In the genomic region with DNA sequence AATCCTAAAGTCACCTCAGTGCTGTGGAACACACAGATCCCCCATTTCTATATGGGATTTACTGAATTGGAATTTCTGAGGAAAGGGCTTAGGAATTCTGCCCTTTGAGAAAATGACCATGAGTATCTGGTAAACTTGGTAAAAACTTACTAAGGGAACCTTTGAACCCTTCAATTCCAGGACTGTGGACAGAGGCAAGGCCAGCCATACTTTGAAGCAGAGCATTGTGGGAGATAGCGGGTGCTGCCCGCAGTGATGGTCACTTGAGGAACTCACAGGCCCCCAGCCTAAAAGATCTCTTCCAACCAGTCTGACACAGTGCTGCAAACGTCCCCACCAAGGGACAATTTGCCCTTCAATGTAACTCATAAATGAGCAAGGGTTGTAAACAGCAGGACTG, we compare ENCODE assay signal across 21 cellular contexts.
"Had no signal": no experiment of that assay in that cellular context is flagged by ENCODE, and none has a peak within 500 bp of the region (broad histone marks: within the 10 kb centered on the region; RNA-seq: fewer than 3 reads in every experiment).

No MANE protein-coding gene starts in this region.

- H3K36me3 ChIP-seq: colonic mucosa, esophagus muscularis mucosa, ovary, sigmoid colon, spleen, tibial artery had no signal

- ATAC-seq: foreskin keratinocyte; left colon; natural killer cell; stimulated activated memory B cell treated with anti-CD40 and anti-IgM and Interleukin-4, amounts not matched to agents 10 μg/mL and 1 μg/mL and 100 μg/mL, for 72 hours; stimulated activated naive CD8-positive, alpha-beta T cell treated with anti-CD3 and anti-CD28 coated beads, Interleukin-15, Interleukin-2, amounts not matched to agents 100 U/mL and 50 U/mL, for 24 hours had no signal

- DNase-seq: colonic mucosa; dermis blood vessel endothelial cell; effector memory CD4-positive, alpha-beta T cell; foreskin keratinocyte; glutamatergic neuron; left colon; natural killer cell; occipital lobe; ovary; posterior cingulate gyrus; sigmoid colon; spleen; stimulated activated CD4-positive, alpha-beta T cell treated with anti-CD3 and anti-CD28 coated beads, Interleukin-4, amount 100 ng/mL, for 4 hours; stimulated activated naive CD8-positive, alpha-beta T cell treated with anti-CD3 and anti-CD28 coated beads, Interleukin-15, Interleukin-2, amounts not matched to agents 100 U/mL and 50 U/mL, for 24 hours; substantia nigra; testis; tibial artery had no signal

- H3K4me1 ChIP-seq: colonic mucosa, foreskin keratinocyte, sigmoid colon, spleen, testis, tibial artery had no signal

- H3K27ac ChIP-seq: colonic mucosa, esophagus muscularis mucosa, foreskin keratinocyte, ovary, sigmoid colon, skin epidermis, spleen, testis, tibial artery had no signal

- H3K9me3 ChIP-seq: colonic mucosa, esophagus muscularis mucosa, ovary, sigmoid colon, spleen, testis, tibial artery had no signal

- H3K27me3 ChIP-seq: colonic mucosa, esophagus muscularis mucosa, foreskin keratinocyte, ovary, testis, tibial artery had no signal

- H3K4me3 ChIP-seq: colonic mucosa, esophagus muscularis mucosa, lung, ovary, sigmoid colon, skin epidermis, spleen, testis, tibial artery had no signal
